22 cellular contexts compared by ENCODE assay signal in the genomic region with DNA sequence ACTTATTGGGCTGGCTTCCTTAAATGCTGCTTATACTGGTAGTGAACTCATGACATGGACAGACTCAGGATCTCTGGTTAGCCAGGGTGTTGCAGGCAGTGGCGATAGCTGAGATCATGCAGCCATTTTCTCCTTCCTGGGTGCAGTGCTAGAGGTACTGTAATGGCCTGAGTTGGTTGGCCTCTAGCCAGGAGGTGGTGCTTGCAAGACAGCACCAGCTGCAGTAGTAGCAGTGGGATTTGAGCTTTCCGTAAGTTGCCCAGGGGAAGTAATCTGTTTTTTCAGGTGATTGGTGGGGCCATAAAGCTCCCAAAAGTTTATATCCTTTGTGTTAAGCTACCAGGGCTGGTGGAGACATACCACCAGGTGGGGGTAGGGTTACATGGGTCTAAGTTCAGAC. TPM values are rescaled to one million over a fixed set of nuclear protein-coding genes. Genes with fewer than 3 reads are reported as not detected.
"Had no signal": no experiment of that assay in that cellular context is flagged by ENCODE, and none has a peak within 500 bp of the region (broad histone marks: within the 10 kb centered on the region; RNA-seq: fewer than 3 reads in every experiment).

No MANE protein-coding gene starts in this region.

- H3K27ac Mint-ChIP-seq: activated CD4-positive, alpha-beta memory T cell treated with anti-CD3 and anti-CD28 coated beads, Interleukin-2, amount 10 ng/mL, durations not matched to agents 7 days and 5 days; activated naive CD4-positive, alpha-beta T cell treated with anti-CD3 and anti-CD28 coated beads for 36 hours; activated naive CD8-positive, alpha-beta T cell; activated T-helper 17 cell treated with anti-CD3 and anti-CD28 coated beads, Interleukin-2, amount 50 U/mL, for 72 hours; T-cell had no signal

- H3K4me3 ChIP-seq: cardiac muscle cell, SK-N-MC had no signal

- DNase-seq: activated CD4-positive, alpha-beta memory T cell treated with anti-CD3 and anti-CD28 coated beads, Interleukin-2, amount 10 ng/mL, durations not matched to agents 7 days and 5 days; activated CD4-positive, alpha-beta T cell treated with anti-CD3 and anti-CD28 coated beads, Interleukin-2, amount 50 U/mL, for 1 hour; activated CD4-positive, CD25-positive, alpha-beta regulatory T cell; activated gamma-delta T cell; activated naive CD4-positive, alpha-beta T cell treated with anti-CD3 and anti-CD28 coated beads for 36 hours; activated T-cell treated with anti-CD3 and anti-CD28 coated beads for 4 hours; activated T-cell treated with anti-CD3 and anti-CD28 coated beads, Interleukin-2, amount 50 U/mL, for 48 hours; amygdala; brain microvascular endothelial cell; MM.1S; NCI-H1105 treated with DMSO at 0.1 percent for 48 hours; NCI-H1436 treated with DMSO at 0.1 percent for 48 hours; NCI-H187; NCI-H510A treated with DMSO at 0.1 percent for 48 hours; SIG-M5; T-cell had no signal

- H3K4me1 Mint-ChIP-seq: activated CD4-positive, alpha-beta memory T cell treated with anti-CD3 and anti-CD28 coated beads, Interleukin-2, amount 10 ng/mL, durations not matched to agents 7 days and 5 days; activated T-helper 17 cell treated with anti-CD3 and anti-CD28 coated beads, Interleukin-2, amount 50 U/mL, for 72 hours had no signal

- H3K9me3 Mint-ChIP-seq: activated T-helper 17 cell treated with anti-CD3 and anti-CD28 coated beads, Interleukin-2, amount 50 U/mL, for 72 hours had no signal

- H3K27me3 ChIP-seq: brain microvascular endothelial cell, cardiac muscle cell had no signal

- H3K27me3 Mint-ChIP-seq: activated CD4-positive, alpha-beta memory T cell treated with anti-CD3 and anti-CD28 coated beads, Interleukin-2, amount 10 ng/mL, durations not matched to agents 7 days and 5 days had no signal

- H3K36me3 ChIP-seq: brain microvascular endothelial cell, cardiac muscle cell had no signal

- ATAC-seq: activated T-helper 17 cell treated with anti-CD3 and anti-CD28 coated beads, Interleukin-2, amount 50 U/mL, for 72 hours; T-cell had no signal

- H3K27ac ChIP-seq: brain microvascular endothelial cell, cardiac muscle cell, SK-N-MC, VCaP had no signal

- H3K4me3 Mint-ChIP-seq: activated CD4-positive, alpha-beta memory T cell treated with anti-CD3 and anti-CD28 coated beads, Interleukin-2, amount 10 ng/mL, durations not matched to agents 7 days and 5 days; activated naive CD4-positive, alpha-beta T cell treated with anti-CD3 and anti-CD28 coated beads for 36 hours; activated naive CD8-positive, alpha-beta T cell; activated T-helper 17 cell treated with anti-CD3 and anti-CD28 coated beads, Interleukin-2, amount 50 U/mL, for 72 hours; T-cell had no signal

RNA-seq across cellular contexts. Expression of a gene that starts 45.1 kb away (rescaled TPM):
- total RNA-seq: activated CD4-positive, alpha-beta memory T cell treated with anti-CD3 and anti-CD28 coated beads, Interleukin-2, amount 10 ng/mL, durations not matched to agents 7 days and 5 days; activated naive CD4-positive, alpha-beta T cell treated with anti-CD3 and anti-CD28 coated beads for 36 hours; activated T-helper 17 cell treated with anti-CD3 and anti-CD28 coated beads, Interleukin-2, amount 50 U/mL, for 72 hours; T-cell; T-helper 2 cell treated with Interferon-gamma antibody and Interleukin-4, amounts not matched to agents 100 ng/mL and 5 ng/mL, for 36 hours had no signal
